Comparison of ENCODE assay signal across 27 cellular contexts in genomic region chr2:107466241-107466640, GRCh38.
"Had no signal": no experiment of that assay in that cellular context is flagged by ENCODE, and none has a peak within 500 bp of the region (broad histone marks: within the 10 kb centered on the region; RNA-seq: fewer than 3 reads in every experiment).

No MANE protein-coding gene starts in this region.

- H3K27ac ChIP-seq: adrenal gland, body of pancreas, breast epithelium, PC-9, RWPE1, VCaP had no signal

- H3K27me3 ChIP-seq: adrenal gland, body of pancreas, breast epithelium had no signal

- DNase-seq: activated B cell treated with CpG ODN at 0.5 μM for 24 hours; activated CD4-positive, alpha-beta memory T cell treated with anti-CD3 and anti-CD28 coated beads for 36 hours; activated CD4-positive, alpha-beta T cell treated with anti-CD3 and anti-CD28 coated beads for 4 hours; activated CD4-positive, alpha-beta T cell treated with anti-CD3 and anti-CD28 coated beads, Interleukin-2, amount 50 U/mL, for 1 hour; activated CD4-positive, CD25-positive, alpha-beta regulatory T cell treated with anti-CD3 and anti-CD28 coated beads, Interleukin-2, amount 50 U/mL, for 72 hours; activated CD8-positive, alpha-beta memory T cell treated with anti-CD3 and anti-CD28 coated beads, Interleukin-2, amount 50 U/mL, for 4 hours; activated gamma-delta T cell treated with Interleukin-2 at 50 U/mL for 16 hours; activated naive CD4-positive, alpha-beta T cell treated with anti-CD3 and anti-CD28 coated beads for 36 hours; activated T-cell treated with anti-CD3 and anti-CD28 coated beads for 4 hours; activated T-cell treated with anti-CD3 and anti-CD28 coated beads, Interleukin-2, amount 50 U/mL, for 4 hours; adrenal gland; body of pancreas; NCI-H1092 treated with DMSO at 0.1 percent for 48 hours; NCI-H1417 treated with DMSO at 0.1 percent for 48 hours; NCI-H187 treated with DMSO at 0.1 percent for 48 hours; NCI-H345; NCI-H524 treated with DMSO at 0.1 percent for 48 hours; PC-9; SIG-M5; SW 1271; T-helper 1 cell; T-helper 2 cell; T-helper 9 cell had no signal

- H3K4me3 ChIP-seq: adrenal gland, body of pancreas, breast epithelium, K562, PC-9 had no signal
